ENCODE assay signal across 26 cellular contexts in genomic region chr3:126137490-126138130, GRCh38. TPM values are rescaled to one million over a fixed set of nuclear protein-coding genes. Genes with fewer than 3 reads are reported as not detected.
DNase-seq lines count a peak whose midpoint lies in the region; ATAC-seq and TF ChIP-seq lines count a peak whose summit lies in the region.
"Had no signal": no experiment of that assay in that cellular context is flagged by ENCODE, and none has a peak within 500 bp of the region (broad histone marks: within the 10 kb centered on the region; RNA-seq: fewer than 3 reads in every experiment).

No MANE protein-coding gene starts in this region.

- H3K36me3 ChIP-seq in spleen = no peaks in the 10 kb centered on the region
- H3K36me3 ChIP-seq: BE2C, left lung had no signal

- H3K4me3 Mint-ChIP-seq in natural killer cell = no peak overlapping the region
- H3K4me3 Mint-ChIP-seq in natural killer cell treated with Interleukin-12 subunit alpha and Interleukin-12 subunit beta and Interleukin-15 and Interleukin-18, amount 100 ng/mL, for 72 hours = no peak overlapping the region
- H3K4me3 Mint-ChIP-seq: activated T-helper 1 cell treated with anti-CD3 and anti-CD28 coated beads, Interleukin-12 subunit alpha, Interleukin-12 subunit beta, Interleukin-2, Interleukin-4 antibody, amounts not matched to agents 30 ng/mL and 10 ng/mL and 1 ng/mL, durations not matched to agents 14 hours and 24 hours and 36 hours; immature natural killer cell; stimulated activated memory B cell treated with anti-CD40 and anti-IgM and Interleukin-4, amounts not matched to agents 10 μg/mL and 1 μg/mL and 100 μg/mL, for 72 hours; T-helper 2 cell treated with Interferon-gamma antibody and Interleukin-4, amounts not matched to agents 5 μg/mL and 100 μg/mL, for 36 hours had no signal

- TF ChIP-seq CTCF in natural killer cell (IDR thresholded peaks at IDR 0.05) (no peak), spleen (IDR thresholded peaks at IDR 0.05 in 8 of 11, conservative IDR thresholded peaks at IDR 0.05 in 3 of 11) (no peak)

- no peak for ATAC-seq in natural killer cell
- no peak for ATAC-seq in natural killer cell treated with Interleukin-12 subunit alpha and Interleukin-12 subunit beta and Interleukin-15 and Interleukin-18, amount 100 ng/mL, for 72 hours
- ATAC-seq in left lobe of liver = no peak
- ATAC-seq in HG02870 (IDR thresholded peaks at IDR 0.05; ENCODE audit: unreplicated experiment) = no peak
- ATAC-seq: gastroesophageal sphincter; left lung; stimulated activated memory B cell treated with anti-CD40 and anti-IgM and Interleukin-4, amounts not matched to agents 10 μg/mL and 1 μg/mL and 100 μg/mL, for 72 hours had no signal

- TF ChIP-seq POLR2A in spleen (IDR thresholded peaks at IDR 0.05) = no peak

- H3K4me1 ChIP-seq in spleen = peaks cover 0 to 6% (median 1%) of the 10 kb centered on the region in 6 donors
- H3K4me1 ChIP-seq: BE2C, left lung had no signal

- peaks cover 0 to 59% (median 4%) of the 10 kb centered on the region in 7 donors for H3K27me3 ChIP-seq in spleen (replicated peaks in 1 of 7)
- H3K27me3 ChIP-seq: gastroesophageal sphincter had no signal

- H3K4me3 ChIP-seq in spleen = no peak overlapping the region
- H3K4me3 ChIP-seq: gastroesophageal sphincter, left lung had no signal

- no peak overlapping the region for H3K27ac Mint-ChIP-seq in natural killer cell
- no peak overlapping the region for H3K27ac Mint-ChIP-seq in natural killer cell treated with Interleukin-12 subunit alpha and Interleukin-12 subunit beta and Interleukin-15 and Interleukin-18, amount 100 ng/mL, for 72 hours
- H3K27ac Mint-ChIP-seq: activated T-helper 1 cell treated with anti-CD3 and anti-CD28 coated beads, Interleukin-12 subunit alpha, Interleukin-12 subunit beta, Interleukin-2, Interleukin-4 antibody, amounts not matched to agents 30 ng/mL and 10 ng/mL and 1 ng/mL, durations not matched to agents 14 hours and 24 hours and 36 hours; immature natural killer cell; stimulated activated memory B cell treated with anti-CD40 and anti-IgM and Interleukin-4, amounts not matched to agents 10 μg/mL and 1 μg/mL and 100 μg/mL, for 72 hours; T-helper 2 cell treated with Interferon-gamma antibody and Interleukin-4, amounts not matched to agents 5 μg/mL and 100 μg/mL, for 36 hours had no signal

- DNase-seq in natural killer cell (peak; percentile 12), left lobe of liver (ENCODE audit: low spot score) (peak; percentile 36), spleen (peak; percentile 37), GM19238 (ENCODE audit: insufficient read length, low spot score) (no peak), LoVo (ENCODE audit: low spot score) (no peak)
- DNase-seq in natural killer cell treated with Interleukin-12 subunit alpha and Interleukin-12 subunit beta and Interleukin-15 and Interleukin-18, amount 100 ng/mL, for 72 hours (ENCODE audit: low spot score) = no peak
- DNase-seq: ACHN; activated CD4-positive, alpha-beta T cell treated with anti-CD3 and anti-CD28 coated beads for 4 hours; activated naive CD4-positive, alpha-beta T cell treated with anti-CD3 and anti-CD28 coated beads, Interleukin-2, amount 50 U/mL, for 16 hours; BE2C; HCEC 1CT; hypothalamus; immature natural killer cell; NCI-H1092 treated with DMSO at 0.1 percent for 48 hours; NCI-H187 treated with DMSO at 0.1 percent for 48 hours; NCI-H524 treated with DMSO at 0.1 percent for 48 hours; NK-92 treated with Interleukin-12 subunit alpha and Interleukin-12 subunit beta, amount 100 ng/mL, for 24 hours; nucleus accumbens; SHP77; stimulated activated CD4-positive, alpha-beta T cell treated with anti-CD3 and anti-CD28 coated beads, Interleukin-4, amount 100 ng/mL, for 24 hours had no signal

- H3K27me3 Mint-ChIP-seq in natural killer cell (ENCODE audit: low read depth in 2 of 2) = peaks cover 19 to 40% of the 10 kb centered on the region in 2 donors
- peaks cover 23 to 49% of the 10 kb centered on the region in 2 donors for H3K27me3 Mint-ChIP-seq in natural killer cell treated with Interleukin-12 subunit alpha and Interleukin-12 subunit beta and Interleukin-15 and Interleukin-18, amount 100 ng/mL, for 72 hours

- no peaks in the 10 kb centered on the region for H3K9me3 ChIP-seq in spleen
- H3K9me3 ChIP-seq: BE2C, gastroesophageal sphincter, left lung had no signal

- no peak overlapping the region for H3K27ac ChIP-seq in spleen
- H3K27ac ChIP-seq: gastroesophageal sphincter, left lung had no signal

- H3K4me1 Mint-ChIP-seq in natural killer cell = no peaks in the 10 kb centered on the region
- H3K4me1 Mint-ChIP-seq in natural killer cell treated with Interleukin-12 subunit alpha and Interleukin-12 subunit beta and Interleukin-15 and Interleukin-18, amount 100 ng/mL, for 72 hours (ENCODE audit: low read depth in 2 of 2) = no peaks in the 10 kb centered on the region
- H3K4me1 Mint-ChIP-seq: immature natural killer cell had no signal

- no peaks in the 10 kb centered on the region for H3K9me3 Mint-ChIP-seq in natural killer cell
- H3K9me3 Mint-ChIP-seq in natural killer cell treated with Interleukin-12 subunit alpha and Interleukin-12 subunit beta and Interleukin-15 and Interleukin-18, amount 100 ng/mL, for 72 hours = no peaks in the 10 kb centered on the region
- H3K9me3 Mint-ChIP-seq: activated T-helper 1 cell treated with anti-CD3 and anti-CD28 coated beads, Interleukin-12 subunit alpha, Interleukin-12 subunit beta, Interleukin-2, Interleukin-4 antibody, amounts not matched to agents 30 ng/mL and 10 ng/mL and 1 ng/mL, durations not matched to agents 14 hours and 24 hours and 36 hours; immature natural killer cell; stimulated activated memory B cell treated with anti-CD40 and anti-IgM and Interleukin-4, amounts not matched to agents 10 μg/mL and 1 μg/mL and 100 μg/mL, for 72 hours; T-helper 2 cell treated with Interferon-gamma antibody and Interleukin-4, amounts not matched to agents 5 μg/mL and 100 μg/mL, for 36 hours had no signal

- intact Hi-C loops in natural killer cell (cut with micrococcal nuclease) (no loop called here), spleen (cut with DNase I; ENCODE audit: low total_unique reads) (no loop called here)

- WGBS in spleen, 5 donors = 89 to 95% (median 94%) methylated on average over 8 of the region's 8 CpGs

- H3K36me3 Mint-ChIP-seq in natural killer cell = no peaks in the 10 kb centered on the region
- no peaks in the 10 kb centered on the region for H3K36me3 Mint-ChIP-seq in natural killer cell treated with Interleukin-12 subunit alpha and Interleukin-12 subunit beta and Interleukin-15 and Interleukin-18, amount 100 ng/mL, for 72 hours
- H3K36me3 Mint-ChIP-seq: immature natural killer cell; stimulated activated memory B cell treated with anti-CD40 and anti-IgM and Interleukin-4, amounts not matched to agents 10 μg/mL and 1 μg/mL and 100 μg/mL, for 72 hours had no signal

RNA-seq across cellular contexts. Expression of gene ALDH1L1, which starts 42.8 kb away (rescaled TPM):
- total RNA-seq in natural killer cell = not detected
- total RNA-seq in natural killer cell treated with Interleukin-12 subunit alpha and Interleukin-12 subunit beta and Interleukin-15 and Interleukin-18, amount 100 ng/mL, for 72 hours = not detected
- total RNA-seq in left lobe of liver = 492 TPM
- total RNA-seq in spleen = 1 to 10 TPM in 1 of 7 donors, under 1 TPM in 3, not detected in 3; 0.09 to 1.3 (median 0.38) TPM
- polyA plus RNA-seq in spleen = under 1 TPM; 0.13 to 0.35 (median 0.29) TPM
- total RNA-seq: activated T-helper 1 cell treated with anti-CD3 and anti-CD28 coated beads, Interleukin-12 subunit alpha, Interleukin-12 subunit beta, Interleukin-2, Interleukin-4 antibody, amounts not matched to agents 30 ng/mL and 10 ng/mL and 1 ng/mL, durations not matched to agents 14 hours and 24 hours and 36 hours had no signal
- polyA plus RNA-seq: immature natural killer cell had no signal

RNA-seq across cellular contexts. Expression of gene SLC41A3, which starts 53.7 kb away (rescaled TPM):
- total RNA-seq in natural killer cell (10 to 100 TPM; 24.2 to 29.6 (median 27.1) TPM), left lobe of liver (15.7 TPM), spleen (10 to 100 TPM; 28.9 to 43.7 (median 35.7) TPM)
- 10 to 100 TPM; 30.4 to 36.4 TPM for total RNA-seq in natural killer cell treated with Interleukin-12 subunit alpha and Interleukin-12 subunit beta and Interleukin-15 and Interleukin-18, amount 100 ng/mL, for 72 hours
- polyA plus RNA-seq in spleen = 10 to 100 TPM; 16.3 to 19.9 (median 19.4) TPM

Comparison
In these comparisons a context has a peak if more than half of its experiments do, and no peak if none do; other contexts are left out.
1. DNase-seq: peak in natural killer cell (single experiment), left lobe of liver (single experiment) and spleen (single experiment); none in natural killer cell treated with Interleukin-12 subunit alpha and Interleukin-12 subunit beta and Interleukin-15 and Interleukin-18, amount 100 ng/mL, for 72 hours (single experiment), GM19238 (single experiment) and LoVo (single experiment).
2. RNA of gene ALDH1L1, which starts 42.8 kb away (total RNA-seq): 492 TPM in left lobe of liver (single experiment); 0.09 to 1.3 TPM in spleen, not detected in natural killer cell treated with Interleukin-12 subunit alpha and Interleukin-12 subunit beta and Interleukin-15 and Interleukin-18, amount 100 ng/mL, for 72 hours and not detected in natural killer cell; every median in the first group is over 100 times any median in the second.